Comparison of ENCODE assay signal across 24 cellular contexts in the genomic region with DNA sequence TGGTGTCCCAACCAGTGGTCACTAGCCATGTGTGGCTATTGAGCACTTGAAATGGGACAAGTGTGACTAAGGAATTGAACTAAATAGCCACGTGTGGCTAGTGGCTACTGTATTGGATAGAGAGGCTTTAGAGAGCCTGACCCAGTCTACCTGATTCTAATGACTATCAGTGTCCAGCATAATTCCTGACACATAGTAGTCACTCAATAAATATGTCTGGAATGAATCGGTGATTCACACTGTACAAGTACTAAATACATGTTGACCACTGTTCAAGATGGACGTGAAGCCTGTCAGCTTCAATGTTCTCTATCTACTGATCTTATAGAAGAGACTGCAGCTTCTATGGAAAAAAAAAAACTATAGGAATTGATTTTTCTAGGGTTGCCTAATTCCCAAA.
"Had no signal": no experiment of that assay in that cellular context is flagged by ENCODE, and none has a peak within 500 bp of the region (broad histone marks: within the 10 kb centered on the region; RNA-seq: fewer than 3 reads in every experiment).

No MANE protein-coding gene starts in this region.

- H3K4me3 Mint-ChIP-seq: activated CD4-positive, alpha-beta T cell treated with anti-CD3 and anti-CD28 coated beads, Interleukin-2, amount 10 ng/mL, durations not matched to agents 7 days and 5 days; activated CD8-positive, alpha-beta T cell treated with anti-CD3 and anti-CD28 coated beads, Interleukin-2, amount 10 ng/mL, durations not matched to agents 7 days and 5 days; activated naive CD8-positive, alpha-beta T cell treated with anti-CD3 and anti-CD28 coated beads, Interleukin-2, amount 50 U/mL, for 24 hours; activated T-helper 1 cell treated with anti-CD3 and anti-CD28 coated beads, Interleukin-12 subunit alpha, Interleukin-12 subunit beta, Interleukin-2, Interleukin-4 antibody, amounts not matched to agents 30 ng/mL and 10 ng/mL and 1 ng/mL, durations not matched to agents 14 hours and 24 hours and 36 hours; brain; dendritic cell treated with granulocyte-macrophage colony-stimulating factor and Interleukin-4, amounts not matched to agents 40 ng/mL and 50 ng/mL, for 4 days; immature natural killer cell; nephron progenitor cell; stimulated activated effector memory CD8-positive, alpha-beta T cell treated with anti-CD3 and anti-CD28 coated beads, Interleukin-12 subunit alpha, Interleukin-12 subunit beta, amount 100 ng/mL, for 72 hours; stimulated activated naive CD8-positive, alpha-beta T cell treated with anti-CD3 and anti-CD28 coated beads, Interleukin-15, amount 100 ng/mL, for 72 hours had no signal

- H3K4me1 Mint-ChIP-seq: brain; immature natural killer cell; nephron progenitor cell; stimulated activated effector memory CD8-positive, alpha-beta T cell treated with anti-CD3 and anti-CD28 coated beads, Interleukin-12 subunit alpha, Interleukin-12 subunit beta, amount 100 ng/mL, for 72 hours had no signal

- H2AFZ ChIP-seq: hepatocyte had no signal

- H3K27ac Mint-ChIP-seq: activated CD4-positive, alpha-beta T cell treated with anti-CD3 and anti-CD28 coated beads, Interleukin-2, amount 10 ng/mL, durations not matched to agents 7 days and 5 days; activated CD8-positive, alpha-beta T cell treated with anti-CD3 and anti-CD28 coated beads, Interleukin-2, amount 10 ng/mL, durations not matched to agents 7 days and 5 days; activated naive CD8-positive, alpha-beta T cell treated with anti-CD3 and anti-CD28 coated beads, Interleukin-2, amount 50 U/mL, for 24 hours; activated T-helper 1 cell treated with anti-CD3 and anti-CD28 coated beads, Interleukin-12 subunit alpha, Interleukin-12 subunit beta, Interleukin-2, Interleukin-4 antibody, amounts not matched to agents 30 ng/mL and 10 ng/mL and 1 ng/mL, durations not matched to agents 14 hours and 24 hours and 36 hours; brain; dendritic cell treated with granulocyte-macrophage colony-stimulating factor and Interleukin-4, amounts not matched to agents 40 ng/mL and 50 ng/mL, for 4 days; immature natural killer cell; nephron progenitor cell; stimulated activated effector memory CD8-positive, alpha-beta T cell treated with anti-CD3 and anti-CD28 coated beads, Interleukin-12 subunit alpha, Interleukin-12 subunit beta, amount 100 ng/mL, for 72 hours; stimulated activated naive CD8-positive, alpha-beta T cell treated with anti-CD3 and anti-CD28 coated beads, Interleukin-15, amount 100 ng/mL, for 72 hours had no signal

- H3K79me2 ChIP-seq: hepatocyte had no signal

- H3K36me3 ChIP-seq: pancreas, tibial nerve, uterus, WERI-Rb-1 had no signal

- H3K27ac ChIP-seq: hepatocyte, pancreas, tibial nerve, uterus, WERI-Rb-1 had no signal

- H3K4me3 ChIP-seq: hepatocyte, pancreas, tibial nerve, uterus had no signal

- H3K27me3 Mint-ChIP-seq: activated CD4-positive, alpha-beta T cell treated with anti-CD3 and anti-CD28 coated beads, Interleukin-2, amount 10 ng/mL, durations not matched to agents 7 days and 5 days; brain; dendritic cell treated with granulocyte-macrophage colony-stimulating factor and Interleukin-4, amounts not matched to agents 40 ng/mL and 50 ng/mL, for 4 days had no signal

- H3K36me3 Mint-ChIP-seq: brain; immature natural killer cell; stimulated activated effector memory CD8-positive, alpha-beta T cell treated with anti-CD3 and anti-CD28 coated beads, Interleukin-12 subunit alpha, Interleukin-12 subunit beta, amount 100 ng/mL, for 72 hours had no signal

- H3K9me3 ChIP-seq: pancreas, tibial nerve, uterus had no signal

- DNase-seq: activated CD4-positive, alpha-beta T cell treated with anti-CD3 and anti-CD28 coated beads, Interleukin-2, amount 10 ng/mL, durations not matched to agents 7 days and 5 days; activated CD4-positive, CD25-positive, alpha-beta regulatory T cell treated with anti-CD3 and anti-CD28 coated beads, Interleukin-2, amount 50 U/mL, for 72 hours; activated CD8-positive, alpha-beta T cell treated with anti-CD3 and anti-CD28 coated beads, Interleukin-2, amount 10 ng/mL, durations not matched to agents 7 days and 5 days; activated gamma-delta T cell; activated naive CD4-positive, alpha-beta T cell treated with anti-CD3 and anti-CD28 coated beads, Interleukin-2, amount 50 U/mL, for 16 hours; activated naive CD8-positive, alpha-beta T cell treated with anti-CD3 and anti-CD28 coated beads, Interleukin-2, amount 50 U/mL, for 24 hours; caudate nucleus; effector CD4-positive, alpha-beta T cell; glutamatergic neuron; immature natural killer cell; left ventricle myocardium superior; nephron progenitor cell; pancreas; right cardiac atrium; stimulated activated CD4-positive, alpha-beta T cell treated with anti-CD3 and anti-CD28 coated beads, Interleukin-1b, Interleukin-23, amount 100 ng/mL, for 48 hours; stimulated activated naive CD8-positive, alpha-beta T cell treated with anti-CD3 and anti-CD28 coated beads, Interleukin-15, amount 100 ng/mL, for 72 hours; uterus; WERI-Rb-1 had no signal

- H3K27me3 ChIP-seq: hepatocyte, pancreas, tibial nerve, uterus had no signal

- H3K4me2 ChIP-seq: hepatocyte had no signal

- H3K4me1 ChIP-seq: pancreas, tibial nerve, uterus had no signal

- H3K9me3 Mint-ChIP-seq: activated CD4-positive, alpha-beta T cell treated with anti-CD3 and anti-CD28 coated beads, Interleukin-2, amount 10 ng/mL, durations not matched to agents 7 days and 5 days; activated naive CD8-positive, alpha-beta T cell treated with anti-CD3 and anti-CD28 coated beads, Interleukin-2, amount 50 U/mL, for 24 hours; activated T-helper 1 cell treated with anti-CD3 and anti-CD28 coated beads, Interleukin-12 subunit alpha, Interleukin-12 subunit beta, Interleukin-2, Interleukin-4 antibody, amounts not matched to agents 30 ng/mL and 10 ng/mL and 1 ng/mL, durations not matched to agents 14 hours and 24 hours and 36 hours; brain; dendritic cell treated with granulocyte-macrophage colony-stimulating factor and Interleukin-4, amounts not matched to agents 40 ng/mL and 50 ng/mL, for 4 days; immature natural killer cell; stimulated activated effector memory CD8-positive, alpha-beta T cell treated with anti-CD3 and anti-CD28 coated beads, Interleukin-12 subunit alpha, Interleukin-12 subunit beta, amount 100 ng/mL, for 72 hours; stimulated activated naive CD8-positive, alpha-beta T cell treated with anti-CD3 and anti-CD28 coated beads, Interleukin-15, amount 100 ng/mL, for 72 hours had no signal
